2 cellular contexts compared by ENCODE assay signal in the genomic region with DNA sequence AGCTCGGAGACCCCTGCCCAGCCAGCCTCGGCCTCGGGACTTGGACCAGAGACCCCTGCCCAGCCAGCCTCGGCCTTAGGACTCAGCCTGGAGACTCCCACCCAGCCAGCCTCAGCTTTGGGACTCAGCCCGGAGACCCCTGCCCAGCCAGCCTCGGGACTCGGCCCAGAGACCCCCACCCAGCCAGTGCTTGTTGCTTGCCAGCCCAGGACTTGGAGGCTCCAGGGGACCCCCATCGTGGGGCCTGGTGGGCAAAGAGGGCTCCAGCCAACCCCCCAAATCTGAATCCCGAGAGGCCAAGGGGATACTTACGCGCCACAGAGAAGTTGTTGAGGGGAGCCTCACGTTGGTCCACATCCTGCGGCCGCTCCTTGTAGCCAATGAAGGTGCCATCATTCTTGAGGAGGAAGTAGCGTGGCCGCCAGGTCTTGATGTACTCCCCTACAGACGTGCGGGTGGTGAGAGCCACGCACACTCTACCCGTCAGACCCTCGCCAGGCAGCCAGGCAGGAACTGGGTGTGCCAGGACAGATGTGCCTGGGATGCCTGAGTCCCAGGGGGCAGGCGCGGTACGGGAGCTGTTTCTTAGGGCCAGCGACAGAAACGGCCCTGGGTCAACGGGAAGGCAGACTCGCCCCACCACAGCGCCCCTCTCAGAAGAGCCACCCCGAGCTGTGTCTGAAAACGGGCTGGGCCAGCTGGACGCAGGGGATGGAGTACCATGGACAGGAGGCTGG.
A peak's percentile ranks its signal among the peaks of the same experiment; 100 is the strongest.
TF ChIP-seq lines count a peak whose summit lies in the region.

No MANE protein-coding gene starts in this region.

TF ChIP-seq in HEK293, 187 proteins besides CTCF, POLR2A, EP300 and RAD21:
- TF ChIP-seq ZNF768 (tag by site-specific recombination; IDR thresholded peaks at IDR 0.05) (no peak), ZNF600 (tag by site-specific recombination; IDR thresholded peaks at IDR 0.05) (0 out of 2 replicates have a peak, but pooled peaks have one; percentile 44), YY1 (tag by site-specific recombination; IDR thresholded peaks at IDR 0.05) (no peak)
- TF ChIP-seq, protein P1, sequence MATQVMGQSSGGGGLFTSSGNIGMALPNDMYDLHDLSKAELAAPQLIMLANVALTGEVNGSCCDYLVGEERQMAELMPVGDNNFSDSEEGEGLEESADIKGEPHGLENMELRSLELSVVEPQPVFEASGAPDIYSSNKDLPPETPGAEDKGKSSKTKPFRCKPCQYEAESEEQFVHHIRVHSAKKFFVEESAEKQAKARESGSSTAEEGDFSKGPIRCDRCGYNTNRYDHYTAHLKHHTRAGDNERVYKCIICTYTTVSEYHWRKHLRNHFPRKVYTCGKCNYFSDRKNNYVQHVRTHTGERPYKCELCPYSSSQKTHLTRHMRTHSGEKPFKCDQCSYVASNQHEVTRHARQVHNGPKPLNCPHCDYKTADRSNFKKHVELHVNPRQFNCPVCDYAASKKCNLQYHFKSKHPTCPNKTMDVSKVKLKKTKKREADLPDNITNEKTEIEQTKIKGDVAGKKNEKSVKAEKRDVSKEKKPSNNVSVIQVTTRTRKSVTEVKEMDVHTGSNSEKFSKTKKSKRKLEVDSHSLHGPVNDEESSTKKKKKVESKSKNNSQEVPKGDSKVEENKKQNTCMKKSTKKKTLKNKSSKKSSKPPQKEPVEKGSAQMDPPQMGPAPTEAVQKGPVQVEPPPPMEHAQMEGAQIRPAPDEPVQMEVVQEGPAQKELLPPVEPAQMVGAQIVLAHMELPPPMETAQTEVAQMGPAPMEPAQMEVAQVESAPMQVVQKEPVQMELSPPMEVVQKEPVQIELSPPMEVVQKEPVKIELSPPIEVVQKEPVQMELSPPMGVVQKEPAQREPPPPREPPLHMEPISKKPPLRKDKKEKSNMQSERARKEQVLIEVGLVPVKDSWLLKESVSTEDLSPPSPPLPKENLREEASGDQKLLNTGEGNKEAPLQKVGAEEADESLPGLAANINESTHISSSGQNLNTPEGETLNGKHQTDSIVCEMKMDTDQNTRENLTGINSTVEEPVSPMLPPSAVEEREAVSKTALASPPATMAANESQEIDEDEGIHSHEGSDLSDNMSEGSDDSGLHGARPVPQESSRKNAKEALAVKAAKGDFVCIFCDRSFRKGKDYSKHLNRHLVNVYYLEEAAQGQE (tag by site-specific recombination; IDR thresholded peaks at IDR 0.05), result peak; percentile 22; the same call in 1 of the 2 replicates
TF ChIP-seq in HEK293: peak in this region for 2.

TF ChIP-seq in H1, 55 proteins besides CTCF, POLR2A, EP300 and RAD21:
- TF ChIP-seq KDM1A (IDR thresholded peaks at IDR 0.05; ENCODE audit: borderline replicate concordance, low read length) (no peak), TCF12 (IDR thresholded peaks at IDR 0.05; ENCODE audit: low read depth, low read length) (no peak), SIX5 (IDR thresholded peaks at IDR 0.05; ENCODE audit: low read depth, low read length) (no peak), ATF2 (IDR thresholded peaks at IDR 0.05; ENCODE audit: low read length) (no peak), GTF2F1 (IDR thresholded peaks at IDR 0.05; ENCODE audit: borderline replicate concordance, low read depth, low read length) (no peak), BRCA1 (IDR thresholded peaks at IDR 0.05; ENCODE audit: low read depth, low read length) (no peak), MAFK (IDR thresholded peaks at IDR 0.05; ENCODE audit: low read depth, low read length) (no peak), YY1 (IDR thresholded peaks at IDR 0.05; ENCODE audit: low read depth, low read length) (no peak), SIN3A (conservative IDR thresholded peaks at IDR 0.05 in 1 of 2, IDR thresholded peaks at IDR 0.05 in 1 of 2; ENCODE audit: low read depth in 1 of 2, low read length in 2 of 2) (no peak), ASH2L (IDR thresholded peaks at IDR 0.05; ENCODE audit: low read length) (no peak), ATF3 (IDR thresholded peaks at IDR 0.05; ENCODE audit: insufficient read depth, low read depth, low read length) (no peak), CTBP2 (IDR thresholded peaks at IDR 0.05; ENCODE audit: borderline replicate concordance, insufficient read depth, insufficient read length, low read length) (no peak), EGR1 (IDR thresholded peaks at IDR 0.05; ENCODE audit: borderline replicate concordance, low read depth, low read length) (no peak), SIRT6 (IDR thresholded peaks at IDR 0.05; ENCODE audit: low read length) (no peak)
